Comparison of ENCODE assay signal across 27 cellular contexts in genomic region chr12:125104978-125105377, GRCh38.
"Had no signal": no experiment of that assay in that cellular context is flagged by ENCODE, and none has a peak within 500 bp of the region (broad histone marks: within the 10 kb centered on the region; RNA-seq: fewer than 3 reads in every experiment).

No MANE protein-coding gene starts in this region.

- H3K4me1 Mint-ChIP-seq: activated CD4-positive, alpha-beta T cell treated with anti-CD3 and anti-CD28 coated beads, Interleukin-2, amount 10 ng/mL, durations not matched to agents 7 days and 5 days; central memory CD8-positive, alpha-beta T cell; T-cell had no signal

- H3K9me3 Mint-ChIP-seq: activated CD4-positive, alpha-beta memory T cell treated with anti-CD3 and anti-CD28 coated beads for 36 hours; activated CD4-positive, alpha-beta T cell treated with anti-CD3 and anti-CD28 coated beads, Interleukin-2, amount 10 ng/mL, durations not matched to agents 7 days and 5 days; activated naive CD4-positive, alpha-beta T cell treated with anti-CD3 and anti-CD28 coated beads for 36 hours; activated T-cell treated with anti-CD3 and anti-CD28 coated beads, Interleukin-2, amount 50 U/mL, for 4 hours; brain; central memory CD8-positive, alpha-beta T cell; T-cell had no signal

- H3K4me3 ChIP-seq: SK-N-MC had no signal

- H3K27ac Mint-ChIP-seq: activated CD4-positive, alpha-beta memory T cell treated with anti-CD3 and anti-CD28 coated beads for 36 hours; activated CD4-positive, alpha-beta T cell treated with anti-CD3 and anti-CD28 coated beads, Interleukin-2, amount 10 ng/mL, durations not matched to agents 7 days and 5 days; activated naive CD4-positive, alpha-beta T cell treated with anti-CD3 and anti-CD28 coated beads for 36 hours; activated naive CD8-positive, alpha-beta T cell; T-cell had no signal

- H3K27me3 Mint-ChIP-seq: activated CD4-positive, alpha-beta memory T cell treated with anti-CD3 and anti-CD28 coated beads for 36 hours; activated CD4-positive, alpha-beta T cell treated with anti-CD3 and anti-CD28 coated beads, Interleukin-2, amount 10 ng/mL, durations not matched to agents 7 days and 5 days; activated naive CD8-positive, alpha-beta T cell; brain; central memory CD8-positive, alpha-beta T cell; T-cell had no signal

- DNase-seq: activated CD4-positive, alpha-beta memory T cell treated with anti-CD3 and anti-CD28 coated beads for 36 hours; activated CD4-positive, alpha-beta T cell treated with anti-CD3 and anti-CD28 coated beads, Interleukin-2, amount 10 ng/mL, durations not matched to agents 7 days and 5 days; activated CD4-positive, CD25-positive, alpha-beta regulatory T cell; activated CD8-positive, alpha-beta memory T cell treated with anti-CD3 and anti-CD28 coated beads for 24 hours; activated effector memory CD4-positive, alpha-beta T cell treated with anti-CD3 and anti-CD28 coated beads, Interleukin-2, amount 50 U/mL, for 16 hours; activated naive CD4-positive, alpha-beta T cell treated with anti-CD3 and anti-CD28 coated beads for 36 hours; activated T-cell treated with anti-CD3 and anti-CD28 coated beads, Interleukin-2, amount 50 U/mL, for 4 hours; amygdala; NCI-H1048; NCI-H1436; NCI-H187 treated with DMSO at 0.1 percent for 48 hours; NCI-H2081 treated with DMSO at 0.1 percent for 48 hours; NCI-H510A; NCI-H526 treated with DMSO at 0.1 percent for 48 hours; NK-92 treated with Interleukin-12 subunit alpha and Interleukin-12 subunit beta, amount 100 ng/mL, for 24 hours; OCI-M1; RPMI8226; T-cell; T-helper 2 cell; T1000 had no signal

- ATAC-seq: activated T-cell treated with anti-CD3 and anti-CD28 coated beads, Interleukin-2, amount 50 U/mL, for 4 hours; Panc1; Right ventricle myocardium inferior; T-cell had no signal

- H3K27ac ChIP-seq: SK-N-MC, VCaP had no signal

- H3K4me3 Mint-ChIP-seq: activated CD4-positive, alpha-beta memory T cell treated with anti-CD3 and anti-CD28 coated beads for 36 hours; activated CD4-positive, alpha-beta T cell treated with anti-CD3 and anti-CD28 coated beads, Interleukin-2, amount 10 ng/mL, durations not matched to agents 7 days and 5 days; activated naive CD4-positive, alpha-beta T cell treated with anti-CD3 and anti-CD28 coated beads for 36 hours; activated naive CD8-positive, alpha-beta T cell; activated T-cell treated with anti-CD3 and anti-CD28 coated beads, Interleukin-2, amount 50 U/mL, for 4 hours; brain; central memory CD8-positive, alpha-beta T cell; T-cell had no signal
